In genomic region chr6:169915769-169916550, GRCh38 we compare ENCODE assay signal across 2 cellular contexts.
TF ChIP-seq lines count a peak whose summit lies in the region.

No MANE protein-coding gene starts in this region.

TF ChIP-seq in K562, 482 proteins besides CTCF, POLR2A, EP300 and RAD21 (continued from another document and continues in another):
- TF ChIP-seq, protein P1, sequence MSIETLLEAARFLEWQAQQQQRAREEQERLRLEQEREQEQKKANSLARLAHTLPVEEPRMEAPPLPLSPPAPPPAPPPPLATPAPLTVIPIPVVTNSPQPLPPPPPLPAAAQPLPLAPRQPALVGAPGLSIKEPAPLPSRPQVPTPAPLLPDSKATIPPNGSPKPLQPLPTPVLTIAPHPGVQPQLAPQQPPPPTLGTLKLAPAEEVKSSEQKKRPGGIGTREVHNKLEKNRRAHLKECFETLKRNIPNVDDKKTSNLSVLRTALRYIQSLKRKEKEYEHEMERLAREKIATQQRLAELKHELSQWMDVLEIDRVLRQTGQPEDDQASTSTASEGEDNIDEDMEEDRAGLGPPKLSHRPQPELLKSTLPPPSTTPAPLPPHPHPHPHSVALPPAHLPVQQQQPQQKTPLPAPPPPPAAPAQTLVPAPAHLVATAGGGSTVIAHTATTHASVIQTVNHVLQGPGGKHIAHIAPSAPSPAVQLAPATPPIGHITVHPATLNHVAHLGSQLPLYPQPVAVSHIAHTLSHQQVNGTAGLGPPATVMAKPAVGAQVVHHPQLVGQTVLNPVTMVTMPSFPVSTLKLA (conservative IDR thresholded peaks at IDR 0.05) = peak in 1 of 2 experiments; percentile 50; a peak in 1 of 4 replicates
- TF ChIP-seq, protein P2, sequence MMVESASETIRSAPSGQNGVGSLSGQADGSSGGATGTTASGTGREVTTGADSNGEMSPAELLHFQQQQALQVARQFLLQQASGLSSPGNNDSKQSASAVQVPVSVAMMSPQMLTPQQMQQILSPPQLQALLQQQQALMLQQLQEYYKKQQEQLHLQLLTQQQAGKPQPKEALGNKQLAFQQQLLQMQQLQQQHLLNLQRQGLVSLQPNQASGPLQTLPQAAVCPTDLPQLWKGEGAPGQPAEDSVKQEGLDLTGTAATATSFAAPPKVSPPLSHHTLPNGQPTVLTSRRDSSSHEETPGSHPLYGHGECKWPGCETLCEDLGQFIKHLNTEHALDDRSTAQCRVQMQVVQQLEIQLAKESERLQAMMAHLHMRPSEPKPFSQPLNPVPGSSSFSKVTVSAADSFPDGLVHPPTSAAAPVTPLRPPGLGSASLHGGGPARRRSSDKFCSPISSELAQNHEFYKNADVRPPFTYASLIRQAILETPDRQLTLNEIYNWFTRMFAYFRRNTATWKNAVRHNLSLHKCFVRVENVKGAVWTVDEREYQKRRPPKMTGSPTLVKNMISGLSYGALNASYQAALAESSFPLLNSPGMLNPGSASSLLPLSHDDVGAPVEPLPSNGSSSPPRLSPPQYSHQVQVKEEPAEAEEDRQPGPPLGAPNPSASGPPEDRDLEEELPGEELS (CRISPR knock-in tag; IDR thresholded peaks at IDR 0.05; ENCODE audit: borderline replicate concordance) = 0 out of 2 replicates have a peak, but pooled peaks have one; percentile 25
- no peak for TF ChIP-seq CCNT2 (IDR thresholded peaks at IDR 0.05; ENCODE audit: borderline replicate concordance, extremely low read depth, insufficient read length, low read depth, low read length)
- TF ChIP-seq, protein P3, sequence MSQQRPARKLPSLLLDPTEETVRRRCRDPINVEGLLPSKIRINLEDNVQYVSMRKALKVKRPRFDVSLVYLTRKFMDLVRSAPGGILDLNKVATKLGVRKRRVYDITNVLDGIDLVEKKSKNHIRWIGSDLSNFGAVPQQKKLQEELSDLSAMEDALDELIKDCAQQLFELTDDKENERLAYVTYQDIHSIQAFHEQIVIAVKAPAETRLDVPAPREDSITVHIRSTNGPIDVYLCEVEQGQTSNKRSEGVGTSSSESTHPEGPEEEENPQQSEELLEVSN (IDR thresholded peaks at IDR 0.05; ENCODE audit: borderline replicate concordance in 1 of 2, extremely low read depth in 1 of 2, insufficient read depth in 1 of 2, insufficient read length in 1 of 2, low read depth in 1 of 2, low read length in 1 of 2, poor library complexity in 1 of 2, severe bottlenecking in 1 of 2) = peak in 1 of 2 experiments; percentile 67
- TF ChIP-seq, protein P4, sequence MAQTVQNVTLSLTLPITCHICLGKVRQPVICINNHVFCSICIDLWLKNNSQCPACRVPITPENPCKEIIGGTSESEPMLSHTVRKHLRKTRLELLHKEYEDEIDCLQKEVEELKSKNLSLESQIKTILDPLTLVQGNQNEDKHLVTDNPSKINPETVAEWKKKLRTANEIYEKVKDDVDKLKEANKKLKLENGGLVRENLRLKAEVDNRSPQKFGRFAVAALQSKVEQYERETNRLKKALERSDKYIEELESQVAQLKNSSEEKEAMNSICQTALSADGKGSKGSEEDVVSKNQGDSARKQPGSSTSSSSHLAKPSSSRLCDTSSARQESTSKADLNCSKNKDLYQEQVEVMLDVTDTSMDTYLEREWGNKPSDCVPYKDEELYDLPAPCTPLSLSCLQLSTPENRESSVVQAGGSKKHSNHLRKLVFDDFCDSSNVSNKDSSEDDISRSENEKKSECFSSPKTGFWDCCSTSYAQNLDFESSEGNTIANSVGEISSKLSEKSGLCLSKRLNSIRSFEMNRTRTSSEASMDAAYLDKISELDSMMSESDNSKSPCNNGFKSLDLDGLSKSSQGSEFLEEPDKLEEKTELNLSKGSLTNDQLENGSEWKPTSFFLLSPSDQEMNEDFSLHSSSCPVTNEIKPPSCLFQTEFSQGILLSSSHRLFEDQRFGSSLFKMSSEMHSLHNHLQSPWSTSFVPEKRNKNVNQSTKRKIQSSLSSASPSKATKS (CRISPR knock-in tag; IDR thresholded peaks at IDR 0.05) = no peak
- peak; percentile 13 to 53; a peak in 1 of 4 replicates for TF ChIP-seq KDM1A (IDR thresholded peaks at IDR 0.05)
- 0 out of 2 replicates have a peak, but pooled peaks have one; percentile 18 for TF ChIP-seq FOXJ2 (tag; IDR thresholded peaks at IDR 0.05)
- TF ChIP-seq KDM4B (IDR thresholded peaks at IDR 0.05; ENCODE audit: borderline replicate concordance in 2 of 2, low read depth in 1 of 2) = no peak
- peak; percentile 88 for TF ChIP-seq ZNF24 (IDR thresholded peaks at IDR 0.05)
- no peak for TF ChIP-seq STAT5B (CRISPR knock-in tag; IDR thresholded peaks at IDR 0.05)
- peak; percentile 34; the same call in 1 of the 2 replicates for TF ChIP-seq MTA2 (IDR thresholded peaks at IDR 0.05; ENCODE audit: low read depth)
- TF ChIP-seq TAL1 (IDR thresholded peaks at IDR 0.05) = peak; percentile 77
- TF ChIP-seq GTF2F1 (IDR thresholded peaks at IDR 0.05; ENCODE audit: low read depth, low read length) = no peak
- peak; percentile 61 for TF ChIP-seq NFIC (IDR thresholded peaks at IDR 0.05)

TF ChIP-seq in SK-N-SH, 30 proteins besides CTCF, POLR2A, EP300 and RAD21 (continued from another document):
- TF ChIP-seq, protein P5, sequence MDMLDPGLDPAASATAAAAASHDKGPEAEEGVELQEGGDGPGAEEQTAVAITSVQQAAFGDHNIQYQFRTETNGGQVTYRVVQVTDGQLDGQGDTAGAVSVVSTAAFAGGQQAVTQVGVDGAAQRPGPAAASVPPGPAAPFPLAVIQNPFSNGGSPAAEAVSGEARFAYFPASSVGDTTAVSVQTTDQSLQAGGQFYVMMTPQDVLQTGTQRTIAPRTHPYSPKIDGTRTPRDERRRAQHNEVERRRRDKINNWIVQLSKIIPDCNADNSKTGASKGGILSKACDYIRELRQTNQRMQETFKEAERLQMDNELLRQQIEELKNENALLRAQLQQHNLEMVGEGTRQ (IDR thresholded peaks at IDR 0.05; ENCODE audit: borderline replicate concordance, low read depth, low read length) = no peak
- no peak for TF ChIP-seq YY1 (IDR thresholded peaks at IDR 0.05; ENCODE audit: low read depth)
- TF ChIP-seq, protein P6, sequence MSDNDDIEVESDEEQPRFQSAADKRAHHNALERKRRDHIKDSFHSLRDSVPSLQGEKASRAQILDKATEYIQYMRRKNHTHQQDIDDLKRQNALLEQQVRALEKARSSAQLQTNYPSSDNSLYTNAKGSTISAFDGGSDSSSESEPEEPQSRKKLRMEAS (IDR thresholded peaks at IDR 0.05; ENCODE audit: low read depth) = no peak
